25 cellular contexts compared by ENCODE assay signal in genomic region chr1:5273280-5274003, GRCh38.
DNase-seq lines count a peak whose midpoint lies in the region; ATAC-seq and TF ChIP-seq lines count a peak whose summit lies in the region.
"Had no signal": no experiment of that assay in that cellular context is flagged by ENCODE, and none has a peak within 500 bp of the region (broad histone marks: within the 10 kb centered on the region; RNA-seq: fewer than 3 reads in every experiment).

No MANE protein-coding gene starts in this region.

- no peak overlapping the region for H3K4me3 ChIP-seq in BLaER1 treated with 17β-estradiol and CSF1 and Interleukin-3, amounts not matched to agents 10 nM and 100 nM
- H3K4me3 ChIP-seq in neural progenitor cell = no peak overlapping the region
- H3K4me3 ChIP-seq: smooth muscle cell, thoracic aorta had no signal

- H3K9me3 ChIP-seq in BLaER1 treated with 17β-estradiol and CSF1 and Interleukin-3, amounts not matched to agents 10 nM and 100 nM (replicated peaks in 1 of 11) = peaks cover 0 to 11% (median 0%) of the 10 kb centered on the region in 11 experiments; a peak in 5 of 22 replicates
- H3K9me3 ChIP-seq in neural progenitor cell (ENCODE audit: low read depth) = no peaks in the 10 kb centered on the region
- H3K9me3 ChIP-seq: thoracic aorta had no signal

- H3K4me2 ChIP-seq in BLaER1 treated with 17β-estradiol and CSF1 and Interleukin-3, amounts not matched to agents 10 nM and 100 nM = peak overlapping the region; percentile 6 to 57 (median 33); a peak in 20 of 22 replicates
- peak overlapping the region; percentile 47 for H3K4me2 ChIP-seq in neural progenitor cell
- H3K4me2 ChIP-seq: smooth muscle cell had no signal

- peaks cover 0 to 6% (median 0%) of the 10 kb centered on the region in 11 experiments; a peak in 1 of 22 replicates for H4K20me1 ChIP-seq in BLaER1 treated with 17β-estradiol and CSF1 and Interleukin-3, amounts not matched to agents 10 nM and 100 nM
- peaks cover 6% of the 10 kb centered on the region for H4K20me1 ChIP-seq in neural progenitor cell (ENCODE audit: low read depth)

- intact Hi-C loops in activated CD8-positive, alpha-beta T cell treated with anti-CD3 and anti-CD28 coated beads for 36 hours (cut with micrococcal nuclease) = no loop called here

- H3K4me1 Mint-ChIP-seq in activated CD8-positive, alpha-beta T cell treated with anti-CD3 and anti-CD28 coated beads for 36 hours (ENCODE audit: low read depth) = peaks cover 4% of the 10 kb centered on the region
- no peaks in the 10 kb centered on the region for H3K4me1 Mint-ChIP-seq in activated CD8-positive, alpha-beta T cell treated with anti-CD3 and anti-CD28 coated beads, Interleukin-2, amount 10 ng/mL, durations not matched to agents 7 days and 5 days (ENCODE audit: low read depth)
- peaks cover 21% of the 10 kb centered on the region for H3K4me1 Mint-ChIP-seq in neural progenitor cell
- H3K4me1 Mint-ChIP-seq: stimulated activated naive B cell treated with anti-CD40 and anti-IgM and Interleukin-4, amounts not matched to agents 10 μg/mL and 1 μg/mL and 100 μg/mL, for 72 hours had no signal

- no peak overlapping the region for H3K4me3 Mint-ChIP-seq in activated CD8-positive, alpha-beta T cell treated with anti-CD3 and anti-CD28 coated beads for 36 hours
- H3K4me3 Mint-ChIP-seq in activated CD8-positive, alpha-beta T cell treated with anti-CD3 and anti-CD28 coated beads, Interleukin-2, amount 10 ng/mL, durations not matched to agents 7 days and 5 days = no peak overlapping the region
- no peak overlapping the region for H3K4me3 Mint-ChIP-seq in neural progenitor cell
- H3K4me3 Mint-ChIP-seq: naive thymus-derived CD4-positive, alpha-beta T cell; stimulated activated naive B cell treated with anti-CD40 and anti-IgM and Interleukin-4, amounts not matched to agents 10 μg/mL and 1 μg/mL and 100 μg/mL, for 72 hours had no signal

- H3K27me3 Mint-ChIP-seq in activated CD8-positive, alpha-beta T cell treated with anti-CD3 and anti-CD28 coated beads for 36 hours = no peaks in the 10 kb centered on the region
- no peaks in the 10 kb centered on the region for H3K27me3 Mint-ChIP-seq in activated CD8-positive, alpha-beta T cell treated with anti-CD3 and anti-CD28 coated beads, Interleukin-2, amount 10 ng/mL, durations not matched to agents 7 days and 5 days (ENCODE audit: low read depth)
- H3K27me3 Mint-ChIP-seq in neural progenitor cell (ENCODE audit: insufficient read depth, low read depth) = peaks cover 15% of the 10 kb centered on the region
- H3K27me3 Mint-ChIP-seq: naive thymus-derived CD4-positive, alpha-beta T cell had no signal

- H3K36me3 Mint-ChIP-seq in activated CD8-positive, alpha-beta T cell treated with anti-CD3 and anti-CD28 coated beads for 36 hours (ENCODE audit: low read depth) = no peaks in the 10 kb centered on the region
- no peaks in the 10 kb centered on the region for H3K36me3 Mint-ChIP-seq in activated CD8-positive, alpha-beta T cell treated with anti-CD3 and anti-CD28 coated beads, Interleukin-2, amount 10 ng/mL, durations not matched to agents 7 days and 5 days (ENCODE audit: low read depth)
- no peaks in the 10 kb centered on the region for H3K36me3 Mint-ChIP-seq in neural progenitor cell

- no peak for TF ChIP-seq CTCF in activated CD8-positive, alpha-beta T cell treated with anti-CD3 and anti-CD28 coated beads for 36 hours (IDR thresholded peaks at IDR 0.05)
- peak; percentile 22 for TF ChIP-seq CTCF in neural progenitor cell (IDR thresholded peaks at IDR 0.05)

- H3K27me3 ChIP-seq in BLaER1 treated with 17β-estradiol and CSF1 and Interleukin-3, amounts not matched to agents 10 nM and 100 nM = no peaks in the 10 kb centered on the region
- peaks cover 21% of the 10 kb centered on the region for H3K27me3 ChIP-seq in neural progenitor cell

- POLR2A ChIA-PET in activated CD8-positive, alpha-beta T cell treated with anti-CD3 and anti-CD28 coated beads for 36 hours (lab: Charles Lee) = interaction anchor here (0.6 kb wide), 1 partner anchor 531 kb away, joined by 3 read pairs; no protein-coding TSS in a partner anchor
- POLR2A ChIA-PET in activated CD8-positive, alpha-beta T cell treated with anti-CD3 and anti-CD28 coated beads, Interleukin-2, amount 10 ng/mL, durations not matched to agents 7 days and 5 days (lab: Charles Lee) = no interaction called here

- peaks cover 17% of the 10 kb centered on the region for H3F3A ChIP-seq in neural progenitor cell (ENCODE audit: low read depth)

- H3K4me1 ChIP-seq in BLaER1 treated with 17β-estradiol and CSF1 and Interleukin-3, amounts not matched to agents 10 nM and 100 nM = peaks cover 10 to 15% (median 13%) of the 10 kb centered on the region in 10 experiments; a peak in 18 of 20 replicates
- H3K4me1 ChIP-seq in neural progenitor cell = peaks cover 24% of the 10 kb centered on the region

- H2AFZ ChIP-seq in neural progenitor cell (replicated peaks) = no peak overlapping the region

- 0 out of 22 replicates have a peak overlapping the region, but pooled peaks of 1 of the 11 experiments have one; percentile 6 for H3K9ac ChIP-seq in BLaER1 treated with 17β-estradiol and CSF1 and Interleukin-3, amounts not matched to agents 10 nM and 100 nM
- H3K9ac ChIP-seq in neural progenitor cell = no peak overlapping the region

- H3K27ac Mint-ChIP-seq in activated CD8-positive, alpha-beta T cell treated with anti-CD3 and anti-CD28 coated beads for 36 hours = no peak overlapping the region
- no peak overlapping the region for H3K27ac Mint-ChIP-seq in activated CD8-positive, alpha-beta T cell treated with anti-CD3 and anti-CD28 coated beads, Interleukin-2, amount 10 ng/mL, durations not matched to agents 7 days and 5 days
- no peak overlapping the region for H3K27ac Mint-ChIP-seq in neural progenitor cell
- H3K27ac Mint-ChIP-seq: stimulated activated naive B cell treated with anti-CD40 and anti-IgM and Interleukin-4, amounts not matched to agents 10 μg/mL and 1 μg/mL and 100 μg/mL, for 72 hours had no signal

- H3K36me3 ChIP-seq in BLaER1 treated with 17β-estradiol and CSF1 and Interleukin-3, amounts not matched to agents 10 nM and 100 nM = no peaks in the 10 kb centered on the region
- no peaks in the 10 kb centered on the region for H3K36me3 ChIP-seq in neural progenitor cell
- H3K36me3 ChIP-seq: thoracic aorta had no signal

- H3K27ac ChIP-seq in BLaER1 treated with 17β-estradiol and CSF1 and Interleukin-3, amounts not matched to agents 10 nM and 100 nM = no peak overlapping the region
- no peak overlapping the region for H3K27ac ChIP-seq in neural progenitor cell
- H3K27ac ChIP-seq: C4-2B, thoracic aorta had no signal

- H3K79me2 ChIP-seq in neural progenitor cell (ENCODE audit: low read depth) = no peaks in the 10 kb centered on the region

- CTCF ChIA-PET in activated CD8-positive, alpha-beta T cell treated with anti-CD3 and anti-CD28 coated beads for 36 hours (lab: Charles Lee) = interaction anchor here (1.3 kb wide), 1 partner anchor 13 kb away, joined by 5 read pairs; no protein-coding TSS in a partner anchor
- CTCF ChIA-PET in activated CD8-positive, alpha-beta T cell treated with anti-CD3 and anti-CD28 coated beads, Interleukin-2, amount 10 ng/mL, durations not matched to agents 7 days and 5 days (lab: Charles Lee) = interaction anchor here (1.6 kb wide), 1 partner anchor 13 kb away, joined by 3 read pairs; no protein-coding TSS in a partner anchor

- peak; percentile 12 for DNase-seq in activated CD8-positive, alpha-beta T cell treated with anti-CD3 and anti-CD28 coated beads for 36 hours
- no peak for DNase-seq in activated CD8-positive, alpha-beta T cell treated with anti-CD3 and anti-CD28 coated beads, Interleukin-2, amount 10 ng/mL, durations not matched to agents 7 days and 5 days
- peak; percentile 46 for DNase-seq in M059J (ENCODE audit: low read depth)
- DNase-seq in neural progenitor cell (ENCODE audit: low spot score) = peak; percentile 33
- DNase-seq in germinal center (ENCODE audit: low spot score) = no peak
- DNase-seq: activated CD4-positive, alpha-beta T cell treated with anti-CD3 and anti-CD28 coated beads, Interleukin-2, amount 50 U/mL, for 4 hours; Calu3; KG1; midbrain; naive thymus-derived CD4-positive, alpha-beta T cell; NCI-H1436; NCI-H2081 treated with DMSO at 0.1 percent for 48 hours; SIG-M5; stimulated activated CD4-positive, alpha-beta T cell treated with anti-CD3 and anti-CD28 coated beads, Interleukin-4, amount 100 ng/mL, for 1 hour; stimulated activated naive B cell treated with anti-CD40 and anti-IgM and Interleukin-4, amounts not matched to agents 10 μg/mL and 1 μg/mL and 100 μg/mL, for 72 hours; SW 1271; T1000 had no signal

- H3K9me3 Mint-ChIP-seq in activated CD8-positive, alpha-beta T cell treated with anti-CD3 and anti-CD28 coated beads for 36 hours = no peaks in the 10 kb centered on the region
- no peaks in the 10 kb centered on the region for H3K9me3 Mint-ChIP-seq in activated CD8-positive, alpha-beta T cell treated with anti-CD3 and anti-CD28 coated beads, Interleukin-2, amount 10 ng/mL, durations not matched to agents 7 days and 5 days (ENCODE audit: insufficient read depth)
- H3K9me3 Mint-ChIP-seq in neural progenitor cell = peaks cover 3% of the 10 kb centered on the region

- peak; percentile 56 for ATAC-seq in activated CD8-positive, alpha-beta T cell treated with anti-CD3 and anti-CD28 coated beads for 36 hours
- ATAC-seq in activated CD8-positive, alpha-beta T cell treated with anti-CD3 and anti-CD28 coated beads, Interleukin-2, amount 10 ng/mL, durations not matched to agents 7 days and 5 days = no peak
- ATAC-seq in HG03457 (IDR thresholded peaks at IDR 0.05; ENCODE audit: unreplicated experiment) = no peak
- no peak for ATAC-seq in HG03342 (IDR thresholded peaks at IDR 0.05; ENCODE audit: unreplicated experiment)
- ATAC-seq: HCT116; naive thymus-derived CD4-positive, alpha-beta T cell; Panc1 had no signal

Comparison
In these comparisons a context has a peak if more than half of its experiments do, and no peak if none do; other contexts are left out.
1. DNase-seq: peak in activated CD8-positive, alpha-beta T cell treated with anti-CD3 and anti-CD28 coated beads for 36 hours (single experiment), M059J (single experiment) and neural progenitor cell (single experiment); none in activated CD8-positive, alpha-beta T cell treated with anti-CD3 and anti-CD28 coated beads, Interleukin-2, amount 10 ng/mL, durations not matched to agents 7 days and 5 days (single experiment) and germinal center (single experiment).